ENCODE assay signal across 8 cellular contexts in genomic region chr14:52068741-52069616, GRCh38. TPM values are rescaled to one million over a fixed set of nuclear protein-coding genes. Genes with fewer than 3 reads are reported as not detected.
DNase-seq lines count a peak whose midpoint lies in the region; ATAC-seq and TF ChIP-seq lines count a peak whose summit lies in the region.

Gene NID2 (minus strand): TSS chr14:52069059. CDS start chr14:52068994, 65 bp downstream.

- H3K36me3 ChIP-seq in muscle layer of colon (ENCODE audit: insufficient read depth, low read length) (no peaks in the 10 kb centered on the region), stomach (no peaks in the 10 kb centered on the region)

- H3K27ac ChIP-seq in muscle layer of colon (ENCODE audit: low read depth, low read length) (peak within 1 kb of the TSS; percentile 96), stomach (peak within 1 kb of the TSS; percentile 54 to 89 (median 84))

- no peaks in the 10 kb centered on the region for H3K9me3 ChIP-seq in muscle layer of colon (ENCODE audit: low read length)
- H3K9me3 ChIP-seq in stomach = no peaks in the 10 kb centered on the region

- 0 to 6% (median 2%) methylated on average over 10 to 75 of the region's 75 CpGs for WGBS in stomach, 5 donors

- ATAC-seq in GM18873 (IDR thresholded peaks at IDR 0.05; ENCODE audit: low FRiP score, unreplicated experiment) (no peak), GM21717 (IDR thresholded peaks at IDR 0.05; ENCODE audit: unreplicated experiment) (no peak)

- H3K27me3 ChIP-seq in muscle layer of colon (ENCODE audit: control insufficient read depth in 1 of 2, insufficient read depth in 2 of 2, low read length in 2 of 2) (no peaks in the 10 kb centered on the region), stomach (peaks cover 0 to 64% (median 33%) of the 10 kb centered on the region in 3 donors)

- TF ChIP-seq EP300 in stomach (IDR thresholded peaks at IDR 0.05) = no peak

- intact Hi-C loops in stomach (cut with DNase I; ENCODE audit: low total_unique reads) = no loop called here

- peaks cover 32% of the 10 kb centered on the region for H3K4me1 ChIP-seq in muscle layer of colon (ENCODE audit: insufficient read depth, low read length)
- H3K4me1 ChIP-seq in stomach = peaks cover 0 to 49% (median 31%) of the 10 kb centered on the region in 4 donors

- TF ChIP-seq POLR2A in stomach (IDR thresholded peaks at IDR 0.05) = no peak

- no peak for TF ChIP-seq CTCF in stomach (IDR thresholded peaks at IDR 0.05)

- peak within 1 kb of the TSS; percentile 82 for H3K9ac ChIP-seq in muscle layer of colon (ENCODE audit: low read length)

- H3K4me3 ChIP-seq in muscle layer of colon (ENCODE audit: low read depth in 1 of 2, low read length in 2 of 2) (peak within 1 kb of the TSS; percentile 78 to 96), stomach (peak within 1 kb of the TSS; percentile 63 to 67 (median 64))

- peak; percentile 46 for DNase-seq in DMS79 treated with DMSO at 0.1 percent for 48 hours (lab: John Stamatoyannopoulos, UW)
- DNase-seq in LHCN-M2 (ENCODE audit: low read depth) = peak; percentile 89
- peak; percentile 63 to 73 for DNase-seq in activated T-cell treated with anti-CD3 and anti-CD28 coated beads, Interleukin-2, amount 50 U/mL, for 48 hours
- peak; percentile 97 for DNase-seq in fibroblast of peridontal ligament (ENCODE audit: extremely low read depth)
- DNase-seq in stomach = peak; percentile 51

RNA-seq across cellular contexts. Expression of gene NID2, which starts in this region (rescaled TPM):
- total RNA-seq in LHCN-M2 (2014; rRNA removed) = 11.1 and 13.3 TPM in 2 replicates
- polyA plus RNA-seq in LHCN-M2 (2012) = 39.7 TPM
- 10 to 100 TPM in 4 of 5 donors, 1 to 10 TPM in 1; 8.0 to 67.0 (median 31.9) TPM for total RNA-seq in stomach
- 1 to 10 TPM; 1.7 to 4.7 (median 2.3) TPM for polyA plus RNA-seq in stomach

Comparison
In these comparisons a context has a peak if more than half of its experiments do, and no peak if none do; other contexts are left out.
1. DNase-seq: peak in every context shown above with its lines; median percentile 97 in fibroblast of peridontal ligament; 89 in LHCN-M2; 68 in activated T-cell treated with anti-CD3 and anti-CD28 coated beads, Interleukin-2, amount 50 U/mL, for 48 hours; 51 in stomach; 46 in DMS79 treated with DMSO at 0.1 percent for 48 hours.